Comparison of ENCODE assay signal across 9 cellular contexts in genomic region chr6:36642913-36643817, GRCh38. TPM values are rescaled to one million over a fixed set of nuclear protein-coding genes. Genes with fewer than 3 reads are reported as not detected.
DNase-seq lines count a peak whose midpoint lies in the region; ATAC-seq and TF ChIP-seq lines count a peak whose summit lies in the region.
"Had no signal": no experiment of that assay in that cellular context is flagged by ENCODE, and none has a peak within 500 bp of the region (broad histone marks: within the 10 kb centered on the region; RNA-seq: fewer than 3 reads in every experiment).

No MANE protein-coding gene starts in this region.

- peaks cover 0 to 4% (median 0%) of the 10 kb centered on the region in 7 donors for H3K4me1 Mint-ChIP-seq in naive thymus-derived CD4-positive, alpha-beta T cell

- H3K27ac Mint-ChIP-seq in naive thymus-derived CD4-positive, alpha-beta T cell: no peak overlapping the region

- no peak overlapping the region for H3K4me3 ChIP-seq in AG10803 (ENCODE audit: low read length)
- no peak overlapping the region for H3K4me3 ChIP-seq in naive thymus-derived CD4-positive, alpha-beta T cell (ENCODE audit: low read length)

- no peaks in the 10 kb centered on the region for H3K36me3 Mint-ChIP-seq in naive thymus-derived CD4-positive, alpha-beta T cell

- H3K4me3 Mint-ChIP-seq in naive thymus-derived CD4-positive, alpha-beta T cell: no peak overlapping the region

- no peaks in the 10 kb centered on the region for H3K27me3 ChIP-seq in naive thymus-derived CD4-positive, alpha-beta T cell (ENCODE audit: control insufficient read depth in 2 of 2, insufficient read depth in 2 of 2, low read length in 2 of 2)

- no peak overlapping the region for H3K27ac ChIP-seq in naive thymus-derived CD4-positive, alpha-beta T cell (ENCODE audit: low read depth, low read length)

- no peaks in the 10 kb centered on the region for H3K36me3 ChIP-seq in naive thymus-derived CD4-positive, alpha-beta T cell (ENCODE audit: control insufficient read depth in 2 of 3, insufficient read depth in 3 of 3, low read length in 3 of 3)

- no peak for TF ChIP-seq CTCF in AG10803 (conservative IDR thresholded peaks at IDR 0.05; ENCODE audit: low read length)

- peaks cover 0 to 8% (median 0%) of the 10 kb centered on the region in 5 donors for H3K27me3 Mint-ChIP-seq in naive thymus-derived CD4-positive, alpha-beta T cell

- no peaks in the 10 kb centered on the region for H3K4me1 ChIP-seq in naive thymus-derived CD4-positive, alpha-beta T cell (ENCODE audit: control insufficient read depth in 2 of 2, insufficient read depth in 2 of 2, low read length in 2 of 2)

- CTCF ChIA-PET in naive thymus-derived CD4-positive, alpha-beta T cell (lab: Charles Lee): interaction anchor here (1.0 kb wide), 1 partner anchor 37 kb away, joined by 3 read pairs; no protein-coding TSS in a partner anchor

- no peaks in the 10 kb centered on the region for H3K9me3 Mint-ChIP-seq in naive thymus-derived CD4-positive, alpha-beta T cell

- no peak for ATAC-seq in naive thymus-derived CD4-positive, alpha-beta T cell
- no peak for ATAC-seq in stimulated activated naive CD8-positive, alpha-beta T cell treated with anti-CD3 and anti-CD28 coated beads, Interleukin-15, Interleukin-2, amounts not matched to agents 100 U/mL and 50 U/mL, for 24 hours
- ATAC-seq in HG02870 (IDR thresholded peaks at IDR 0.05; ENCODE audit: unreplicated experiment): no peak

- intact Hi-C loops in naive thymus-derived CD4-positive, alpha-beta T cell (cut with micrococcal nuclease): no loop called here

- POLR2A ChIA-PET in naive thymus-derived CD4-positive, alpha-beta T cell (lab: Charles Lee): no interaction called here

- H3K9me3 ChIP-seq in naive thymus-derived CD4-positive, alpha-beta T cell (ENCODE audit: control insufficient read depth in 2 of 3, low read length in 3 of 3): no peaks in the 10 kb centered on the region

- peak; percentile 87 for DNase-seq in AG10803 (ENCODE audit: low read depth)
- peak; percentile 35 for DNase-seq in NCI-H446 treated with DMSO at 0.1 percent for 48 hours (lab: John Stamatoyannopoulos, UW)
- DNase-seq in epidermal melanocyte (ENCODE audit: insufficient read length, low spot score): peak; percentile 41
- DNase-seq in midbrain (lab: John Stamatoyannopoulos, UW): peak; percentile 33
- no peak for DNase-seq in naive thymus-derived CD4-positive, alpha-beta T cell
- no peak for DNase-seq in stimulated activated naive CD8-positive, alpha-beta T cell treated with anti-CD3 and anti-CD28 coated beads, Interleukin-15, Interleukin-2, amounts not matched to agents 100 U/mL and 50 U/mL, for 24 hours
- no peak for DNase-seq in NCI-H748 treated with DMSO at 0.1 percent for 48 hours (lab: John Stamatoyannopoulos, UW)
- DNase-seq: NCI-H146 had no signal

RNA-seq across cellular contexts. Expression of gene CDKN1A, which starts 35.3 kb away (rescaled TPM):
- total RNA-seq in naive thymus-derived CD4-positive, alpha-beta T cell: 100 to 1,000 TPM in 2 of 5 experiments, 10 to 100 TPM in 1, 1 to 10 TPM in 2; 1.5 to 156 (median 53.6) TPM
- under 1 TPM; 0.08 to 0.19 TPM for polyA plus RNA-seq in naive thymus-derived CD4-positive, alpha-beta T cell

RNA-seq across cellular contexts. Expression of gene SRSF3, which starts 49.0 kb away (rescaled TPM):
- 100 to 1,000 TPM; 317 to 510 (median 426) TPM for total RNA-seq in naive thymus-derived CD4-positive, alpha-beta T cell
- 100 to 1,000 TPM; 359 to 403 TPM for polyA plus RNA-seq in naive thymus-derived CD4-positive, alpha-beta T cell

RNA-seq across cellular contexts. Expression of gene RAB44, which starts 54.5 kb away (rescaled TPM):
- total RNA-seq in naive thymus-derived CD4-positive, alpha-beta T cell: 10 to 100 TPM in 1 of 5 experiments, 1 to 10 TPM in 1, under 1 TPM in 1, not detected in 2; 0.07 to 10.1 (median 1.8) TPM
- polyA plus RNA-seq in naive thymus-derived CD4-positive, alpha-beta T cell: not detected

Comparison
In these comparisons a context has a peak if more than half of its experiments do, and no peak if none do; other contexts are left out.
1. DNase-seq: peak in AG10803 (single experiment), NCI-H446 treated with DMSO at 0.1 percent for 48 hours (single experiment), epidermal melanocyte (single experiment) and midbrain (single experiment); none in naive thymus-derived CD4-positive, alpha-beta T cell (0 of 9), stimulated activated naive CD8-positive, alpha-beta T cell treated with anti-CD3 and anti-CD28 coated beads, Interleukin-15, Interleukin-2, amounts not matched to agents 100 U/mL and 50 U/mL, for 24 hours (single experiment) and NCI-H748 treated with DMSO at 0.1 percent for 48 hours (single experiment).